ENCODE assay signal across 19 cellular contexts in genomic region chr1:101220906-101221305, GRCh38.
"Had no signal": no experiment of that assay in that cellular context is flagged by ENCODE, and none has a peak within 500 bp of the region (broad histone marks: within the 10 kb centered on the region; RNA-seq: fewer than 3 reads in every experiment).

No MANE protein-coding gene starts in this region.

- DNase-seq: activated effector memory CD4-positive, alpha-beta T cell treated with Interleukin-2 at 50 U/mL for 16 hours; brain microvascular endothelial cell; cortex of kidney; effector CD8-positive, alpha-beta T cell; foreskin fibroblast; hippocampal formation; left lung; mammary epithelial cell; mucosa of descending colon; naive thymus-derived CD4-positive, alpha-beta T cell; stimulated activated CD4-positive, alpha-beta T cell treated with anti-CD3 and anti-CD28 coated beads, Interleukin-2, amount 100 ng/mL, for 48 hours; stimulated activated naive B cell treated with anti-CD40 and anti-IgM and Interleukin-4, amounts not matched to agents 10 μg/mL and 1 μg/mL and 100 μg/mL, for 72 hours; thyroid gland had no signal

- H3K79me2 ChIP-seq: parathyroid adenoma had no signal

- H3K27ac Mint-ChIP-seq: stimulated activated naive B cell treated with anti-CD40 and anti-IgM and Interleukin-4, amounts not matched to agents 10 μg/mL and 1 μg/mL and 100 μg/mL, for 72 hours had no signal

- H3K36me3 Mint-ChIP-seq: stimulated activated naive B cell treated with anti-CD40 and anti-IgM and Interleukin-4, amounts not matched to agents 10 μg/mL and 1 μg/mL and 100 μg/mL, for 72 hours had no signal

- H3K27me3 ChIP-seq: brain microvascular endothelial cell, left lung, neutrophil, thyroid gland had no signal

- H3K36me3 ChIP-seq: brain microvascular endothelial cell, left lung, neutrophil, thyroid gland had no signal

- H3K9me3 Mint-ChIP-seq: stimulated activated naive B cell treated with anti-CD40 and anti-IgM and Interleukin-4, amounts not matched to agents 10 μg/mL and 1 μg/mL and 100 μg/mL, for 72 hours had no signal

- H3K9ac ChIP-seq: parathyroid adenoma had no signal

- H3K4me1 ChIP-seq: left lung had no signal

- ATAC-seq: activated CD4-positive, CD25-positive, alpha-beta regulatory T cell treated with anti-CD3 and anti-CD28 coated beads, Interleukin-2, amount 50 U/mL, for 24 hours; left lung; mucosa of descending colon; naive thymus-derived CD4-positive, alpha-beta T cell had no signal

- H3K27ac ChIP-seq: brain microvascular endothelial cell, left lung, neutrophil, parathyroid adenoma, SK-N-MC, thyroid gland had no signal

- H2AFZ ChIP-seq: parathyroid adenoma had no signal

- H3K9me3 ChIP-seq: left lung, mucosa of descending colon, neutrophil, thyroid gland had no signal

- FAIRE-seq: TTC549, urothelium cell line had no signal

- H3K4me3 ChIP-seq: left lung, mucosa of descending colon, SK-N-MC, thyroid gland had no signal

- H3K27me3 Mint-ChIP-seq: naive thymus-derived CD4-positive, alpha-beta T cell; stimulated activated naive B cell treated with anti-CD40 and anti-IgM and Interleukin-4, amounts not matched to agents 10 μg/mL and 1 μg/mL and 100 μg/mL, for 72 hours had no signal
